In the genomic region with DNA sequence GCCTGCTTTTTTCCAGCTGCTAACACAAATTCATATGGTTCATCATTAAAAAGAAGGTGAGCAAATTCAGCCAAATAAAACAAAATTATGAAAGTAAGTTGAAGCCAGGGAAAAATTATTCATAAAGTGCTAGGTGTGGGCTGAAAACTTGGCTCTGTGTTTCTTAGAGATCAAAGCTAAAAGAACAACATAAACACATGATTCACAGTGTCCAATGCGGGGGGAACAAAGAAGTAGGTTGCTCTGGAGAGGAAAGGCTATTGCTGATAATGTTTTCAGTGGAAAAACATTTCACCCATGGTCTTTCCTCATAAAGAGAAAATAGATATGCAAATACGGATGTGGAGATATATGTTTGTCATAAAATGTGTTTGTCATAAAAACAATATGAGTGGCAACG, we compare ENCODE assay signal across 23 cellular contexts.
"Had no signal": no experiment of that assay in that cellular context is flagged by ENCODE, and none has a peak within 500 bp of the region (broad histone marks: within the 10 kb centered on the region; RNA-seq: fewer than 3 reads in every experiment).

No MANE protein-coding gene starts in this region.

- FAIRE-seq: bronchial epithelial cell, TTC549, urothelium cell line had no signal

- ATAC-seq: activated naive CD4-positive, alpha-beta T cell treated with anti-CD3 and anti-CD28 coated beads, Interleukin-2, amount 50 U/mL, for 72 hours; activated T-cell treated with anti-CD3 and anti-CD28 coated beads, Interleukin-2, amount 50 U/mL, for 72 hours; effector memory CD8-positive, alpha-beta T cell; natural killer cell treated with Interleukin-12 subunit alpha and Interleukin-12 subunit beta and Interleukin-15 and Interleukin-18, amount 100 ng/mL, for 72 hours; right lobe of liver; stimulated activated naive CD8-positive, alpha-beta T cell treated with anti-CD3 and anti-CD28 coated beads, Interleukin-15, Interleukin-2, amounts not matched to agents 100 U/mL and 50 U/mL, for 24 hours had no signal

- DNase-seq: activated CD4-positive, alpha-beta T cell treated with anti-CD3 and anti-CD28 coated beads for 4 hours; activated CD4-positive, alpha-beta T cell treated with anti-CD3 and anti-CD28 coated beads, Interleukin-2, amount 50 U/mL, for 4 hours; activated naive CD4-positive, alpha-beta T cell; activated T-cell treated with anti-CD3 and anti-CD28 coated beads for 4 hours; activated T-cell treated with anti-CD3 and anti-CD28 coated beads, Interleukin-2, amount 50 U/mL, for 72 hours; colonic mucosa; effector memory CD8-positive, alpha-beta T cell; foreskin fibroblast; head of caudate nucleus; hippocampal formation; posterior cingulate gyrus; right lobe of liver; stimulated activated CD4-positive, alpha-beta T cell treated with anti-CD3 and anti-CD28 coated beads, Interleukin-12 subunit alpha, Interleukin-12 subunit beta, amount 100 ng/mL, for 4 hours; stimulated activated CD4-positive, alpha-beta T cell treated with anti-CD3 and anti-CD28 coated beads, Interleukin-4, amount 100 ng/mL, for 1 hour; stimulated activated naive CD8-positive, alpha-beta T cell treated with anti-CD3 and anti-CD28 coated beads, Interleukin-15, Interleukin-2, amounts not matched to agents 100 U/mL and 50 U/mL, for 24 hours; SW 1271; T-helper 9 cell; trophoblast cell had no signal
